ENCODE assay signal across 25 cellular contexts in the genomic region with DNA sequence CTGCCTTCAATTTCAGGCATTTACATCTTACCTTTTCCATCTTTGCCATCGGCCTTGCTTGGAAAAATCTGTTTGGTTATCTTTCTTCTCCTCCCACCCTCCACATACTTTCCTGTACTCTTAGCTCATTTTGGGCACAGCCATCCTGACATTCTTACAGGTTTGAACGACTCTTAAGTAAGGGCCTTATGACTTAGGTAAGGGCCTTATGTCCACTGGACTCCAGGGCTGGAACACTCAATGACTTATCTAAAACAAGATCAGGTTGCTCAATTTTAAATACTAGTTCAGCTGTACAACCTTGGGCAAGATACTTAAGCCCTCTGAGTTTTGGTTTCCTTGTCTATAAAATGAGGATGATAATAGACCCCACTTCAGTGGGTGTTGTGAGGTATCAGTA.
"Had no signal": no experiment of that assay in that cellular context is flagged by ENCODE, and none has a peak within 500 bp of the region (broad histone marks: within the 10 kb centered on the region; RNA-seq: fewer than 3 reads in every experiment).

No MANE protein-coding gene starts in this region.

- H3K27me3 Mint-ChIP-seq: activated CD4-positive, alpha-beta T cell treated with anti-CD3 and anti-CD28 coated beads, Interleukin-2, amount 10 ng/mL, durations not matched to agents 24 days and 14 days; activated CD8-positive, alpha-beta memory T cell treated with anti-CD3 and anti-CD28 coated beads, Interleukin-2, amount 10 ng/mL, durations not matched to agents 7 days and 5 days had no signal

- H3K36me3 ChIP-seq: ascending aorta had no signal

- H3K4me3 Mint-ChIP-seq: activated B cell treated with CpG ODN at 0.5 μM for 24 hours; activated CD4-positive, alpha-beta T cell treated with anti-CD3 and anti-CD28 coated beads, Interleukin-2, amount 10 ng/mL, durations not matched to agents 24 days and 14 days; activated CD8-positive, alpha-beta memory T cell treated with anti-CD3 and anti-CD28 coated beads, Interleukin-2, amount 10 ng/mL, durations not matched to agents 7 days and 5 days; activated naive CD4-positive, alpha-beta T cell treated with anti-CD3 and anti-CD28 coated beads, Interleukin-2, amount 50 U/mL, for 24 hours; activated T-cell treated with anti-CD3 and anti-CD28 coated beads, Interleukin-2, amount 50 U/mL, for 24 hours; activated T-helper 1 cell treated with anti-CD3 and anti-CD28 coated beads, Interleukin-12 subunit alpha, Interleukin-12 subunit beta, Interleukin-2, Interleukin-4 antibody, amounts not matched to agents 30 ng/mL and 10 ng/mL and 1 ng/mL, durations not matched to agents 14 hours and 24 hours and 36 hours; T-helper 1 cell treated with Interleukin-12 subunit alpha and Interleukin-12 subunit beta and Interleukin-4 antibody, amounts not matched to agents 30 μg/mL and 1 μg/mL, for 36 hours had no signal

- H3K4me3 ChIP-seq: ascending aorta, body of pancreas, K562, PC-9 had no signal

- H3K9me3 Mint-ChIP-seq: activated B cell treated with CpG ODN at 0.5 μM for 24 hours; activated CD4-positive, alpha-beta T cell treated with anti-CD3 and anti-CD28 coated beads, Interleukin-2, amount 10 ng/mL, durations not matched to agents 24 days and 14 days; activated naive CD4-positive, alpha-beta T cell treated with anti-CD3 and anti-CD28 coated beads, Interleukin-2, amount 50 U/mL, for 24 hours; activated T-cell treated with anti-CD3 and anti-CD28 coated beads, Interleukin-2, amount 50 U/mL, for 24 hours; activated T-helper 1 cell treated with anti-CD3 and anti-CD28 coated beads, Interleukin-12 subunit alpha, Interleukin-12 subunit beta, Interleukin-2, Interleukin-4 antibody, amounts not matched to agents 30 ng/mL and 10 ng/mL and 1 ng/mL, durations not matched to agents 14 hours and 24 hours and 36 hours; T-helper 1 cell treated with Interleukin-12 subunit alpha and Interleukin-12 subunit beta and Interleukin-4 antibody, amounts not matched to agents 30 μg/mL and 1 μg/mL, for 36 hours had no signal

- H3K9me3 ChIP-seq: ascending aorta, body of pancreas had no signal

- H3K36me3 Mint-ChIP-seq: activated CD8-positive, alpha-beta memory T cell treated with anti-CD3 and anti-CD28 coated beads, Interleukin-2, amount 10 ng/mL, durations not matched to agents 7 days and 5 days; activated naive CD4-positive, alpha-beta T cell treated with anti-CD3 and anti-CD28 coated beads, Interleukin-2, amount 50 U/mL, for 24 hours had no signal

- DNase-seq: activated B cell treated with CpG ODN at 0.5 μM for 24 hours; activated CD4-positive, alpha-beta T cell treated with anti-CD3 and anti-CD28 coated beads for 1 hour; activated CD4-positive, alpha-beta T cell treated with anti-CD3 and anti-CD28 coated beads, Interleukin-2, amount 10 ng/mL, durations not matched to agents 24 days and 14 days; activated CD4-positive, alpha-beta T cell treated with anti-CD3 and anti-CD28 coated beads, Interleukin-2, amount 50 U/mL, for 48 hours; activated CD8-positive, alpha-beta memory T cell treated with anti-CD3 and anti-CD28 coated beads, Interleukin-2, amount 10 ng/mL, durations not matched to agents 7 days and 5 days; activated effector memory CD4-positive, alpha-beta T cell treated with Interleukin-2 at 50 U/mL for 16 hours; activated naive CD4-positive, alpha-beta T cell; activated T-cell treated with anti-CD3 and anti-CD28 coated beads, Interleukin-2, amount 50 U/mL, for 24 hours; amniotic stem cell; body of pancreas; Karpas-422; MM.1S; NCI-H1105; NCI-H1436; NCI-H1694 treated with DMSO at 0.1 percent for 48 hours; NCI-H2081; NCI-H446; NCI-H524; PC-9; SHP77 treated with DMSO at 0.1 percent for 48 hours had no signal

- H3K4me1 ChIP-seq: ascending aorta had no signal

- H3K27ac Mint-ChIP-seq: activated B cell treated with CpG ODN at 0.5 μM for 24 hours; activated CD4-positive, alpha-beta T cell treated with anti-CD3 and anti-CD28 coated beads, Interleukin-2, amount 10 ng/mL, durations not matched to agents 24 days and 14 days; activated CD8-positive, alpha-beta memory T cell treated with anti-CD3 and anti-CD28 coated beads, Interleukin-2, amount 10 ng/mL, durations not matched to agents 7 days and 5 days; activated naive CD4-positive, alpha-beta T cell treated with anti-CD3 and anti-CD28 coated beads, Interleukin-2, amount 50 U/mL, for 24 hours; activated T-cell treated with anti-CD3 and anti-CD28 coated beads, Interleukin-2, amount 50 U/mL, for 24 hours; activated T-helper 1 cell treated with anti-CD3 and anti-CD28 coated beads, Interleukin-12 subunit alpha, Interleukin-12 subunit beta, Interleukin-2, Interleukin-4 antibody, amounts not matched to agents 30 ng/mL and 10 ng/mL and 1 ng/mL, durations not matched to agents 14 hours and 24 hours and 36 hours; T-helper 1 cell treated with Interleukin-12 subunit alpha and Interleukin-12 subunit beta and Interleukin-4 antibody, amounts not matched to agents 30 μg/mL and 1 μg/mL, for 36 hours had no signal

- ATAC-seq: activated CD8-positive, alpha-beta memory T cell treated with anti-CD3 and anti-CD28 coated beads, Interleukin-2, amount 10 ng/mL, durations not matched to agents 7 days and 5 days; body of pancreas; K562 had no signal

- H3K4me1 Mint-ChIP-seq: activated B cell treated with CpG ODN at 0.5 μM for 24 hours; activated CD4-positive, alpha-beta T cell treated with anti-CD3 and anti-CD28 coated beads, Interleukin-2, amount 10 ng/mL, durations not matched to agents 24 days and 14 days; activated CD8-positive, alpha-beta memory T cell treated with anti-CD3 and anti-CD28 coated beads, Interleukin-2, amount 10 ng/mL, durations not matched to agents 7 days and 5 days; activated naive CD4-positive, alpha-beta T cell treated with anti-CD3 and anti-CD28 coated beads, Interleukin-2, amount 50 U/mL, for 24 hours had no signal

- H3K27me3 ChIP-seq: ascending aorta, body of pancreas had no signal

- H3K27ac ChIP-seq: ascending aorta, body of pancreas, PC-9 had no signal
